1 cellular context compared by ENCODE assay signal in the genomic region with DNA sequence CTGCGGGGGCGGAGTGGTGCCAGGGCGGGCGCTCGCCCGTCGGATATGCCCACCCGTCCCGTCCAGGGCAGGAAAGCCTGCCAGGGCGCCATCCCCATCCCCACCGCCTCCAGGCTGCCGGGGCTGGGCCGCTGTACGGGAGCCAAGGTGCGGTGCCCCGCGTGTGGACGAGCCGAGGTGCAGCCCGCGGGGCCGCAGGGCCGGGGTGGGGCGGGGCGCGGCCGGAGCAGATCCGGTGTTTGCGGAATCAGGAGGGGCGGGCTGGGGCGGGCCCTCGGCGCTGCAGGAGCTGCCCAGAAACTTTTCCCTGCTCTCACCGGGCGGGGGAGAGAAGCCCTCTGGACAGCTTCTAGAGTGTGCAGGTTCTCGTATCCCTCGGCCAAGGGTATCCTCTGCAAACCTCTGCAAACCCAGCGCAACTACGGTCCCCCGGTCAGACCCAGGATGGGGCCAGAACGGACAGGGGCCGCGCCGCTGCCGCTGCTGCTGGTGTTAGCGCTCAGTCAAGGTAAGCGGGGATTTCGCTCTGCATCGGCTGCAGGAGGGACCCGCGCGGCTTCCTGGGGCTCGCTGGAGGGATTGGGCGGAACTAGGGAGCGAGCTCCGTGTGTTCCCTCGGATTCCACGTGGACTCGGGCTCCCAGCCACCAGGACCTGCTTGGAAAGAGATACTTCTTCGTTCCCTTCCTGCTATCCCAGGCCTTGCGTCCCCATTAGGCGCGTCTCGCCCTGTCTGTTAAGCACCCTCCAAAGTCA.
TF ChIP-seq lines count a peak whose summit lies in the region.

A gene (plus strand): TSS at position 328 of the 756 bp plus-strand sequence. CDS start 117 bp downstream, at position 445.

TF ChIP-seq in HepG2, 621 proteins besides CTCF, POLR2A, EP300 and RAD21 (continued from another document):
- TF ChIP-seq, protein P1, sequence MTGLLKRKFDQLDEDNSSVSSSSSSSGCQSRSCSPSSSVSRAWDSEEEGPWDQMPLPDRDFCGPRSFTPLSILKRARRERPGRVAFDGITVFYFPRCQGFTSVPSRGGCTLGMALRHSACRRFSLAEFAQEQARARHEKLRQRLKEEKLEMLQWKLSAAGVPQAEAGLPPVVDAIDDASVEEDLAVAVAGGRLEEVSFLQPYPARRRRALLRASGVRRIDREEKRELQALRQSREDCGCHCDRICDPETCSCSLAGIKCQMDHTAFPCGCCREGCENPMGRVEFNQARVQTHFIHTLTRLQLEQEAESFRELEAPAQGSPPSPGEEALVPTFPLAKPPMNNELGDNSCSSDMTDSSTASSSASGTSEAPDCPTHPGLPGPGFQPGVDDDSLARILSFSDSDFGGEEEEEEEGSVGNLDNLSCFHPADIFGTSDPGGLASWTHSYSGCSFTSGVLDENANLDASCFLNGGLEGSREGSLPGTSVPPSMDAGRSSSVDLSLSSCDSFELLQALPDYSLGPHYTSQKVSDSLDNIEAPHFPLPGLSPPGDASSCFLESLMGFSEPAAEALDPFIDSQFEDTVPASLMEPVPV (CRISPR knock-in tag; IDR thresholded peaks at IDR 0.05) = no peak
- TF ChIP-seq, protein P2, sequence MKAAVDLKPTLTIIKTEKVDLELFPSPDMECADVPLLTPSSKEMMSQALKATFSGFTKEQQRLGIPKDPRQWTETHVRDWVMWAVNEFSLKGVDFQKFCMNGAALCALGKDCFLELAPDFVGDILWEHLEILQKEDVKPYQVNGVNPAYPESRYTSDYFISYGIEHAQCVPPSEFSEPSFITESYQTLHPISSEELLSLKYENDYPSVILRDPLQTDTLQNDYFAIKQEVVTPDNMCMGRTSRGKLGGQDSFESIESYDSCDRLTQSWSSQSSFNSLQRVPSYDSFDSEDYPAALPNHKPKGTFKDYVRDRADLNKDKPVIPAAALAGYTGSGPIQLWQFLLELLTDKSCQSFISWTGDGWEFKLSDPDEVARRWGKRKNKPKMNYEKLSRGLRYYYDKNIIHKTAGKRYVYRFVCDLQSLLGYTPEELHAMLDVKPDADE (CRISPR knock-in tag; IDR thresholded peaks at IDR 0.05) = no peak
- TF ChIP-seq PHF8 (CRISPR knock-in tag; IDR thresholded peaks at IDR 0.05) (peak; percentile 68), ASH2L (IDR thresholded peaks at IDR 0.05; ENCODE audit: insufficient read length, low read depth, low read length) (peak; percentile 73), SMARCC2 (IDR thresholded peaks at IDR 0.05) (no peak), MXD4 (CRISPR knock-in tag; IDR thresholded peaks at IDR 0.05) (0 out of 2 replicates have a peak, but pooled peaks have one; percentile 21), MTA3 (CRISPR knock-in tag; IDR thresholded peaks at IDR 0.05) (no peak), ZC3H4 (CRISPR knock-in tag; IDR thresholded peaks at IDR 0.05; ENCODE audit: borderline replicate concordance) (no peak), GATAD1 (CRISPR knock-in tag; IDR thresholded peaks at IDR 0.05) (peak; percentile 33; the same call in 1 of the 2 replicates)
- TF ChIP-seq, protein P3, sequence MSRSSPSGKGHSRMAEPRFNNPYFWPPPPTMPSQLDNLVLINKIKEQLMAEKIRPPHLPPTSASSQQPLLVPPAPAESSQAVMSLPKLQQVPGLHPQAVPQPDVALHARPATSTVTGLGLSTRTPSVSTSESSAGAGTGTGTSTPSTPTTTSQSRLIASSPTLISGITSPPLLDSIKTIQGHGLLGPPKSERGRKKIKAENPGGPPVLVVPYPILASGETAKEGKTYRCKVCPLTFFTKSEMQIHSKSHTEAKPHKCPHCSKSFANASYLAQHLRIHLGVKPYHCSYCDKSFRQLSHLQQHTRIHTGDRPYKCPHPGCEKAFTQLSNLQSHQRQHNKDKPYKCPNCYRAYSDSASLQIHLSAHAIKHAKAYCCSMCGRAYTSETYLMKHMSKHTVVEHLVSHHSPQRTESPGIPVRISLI (CRISPR knock-in tag; IDR thresholded peaks at IDR 0.05; ENCODE audit: borderline replicate concordance) = no peak
- TF ChIP-seq, protein P4, sequence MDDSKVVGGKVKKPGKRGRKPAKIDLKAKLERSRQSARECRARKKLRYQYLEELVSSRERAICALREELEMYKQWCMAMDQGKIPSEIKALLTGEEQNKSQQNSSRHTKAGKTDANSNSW (CRISPR knock-in tag; IDR thresholded peaks at IDR 0.05; ENCODE audit: borderline replicate concordance) = 0 out of 2 replicates have a peak, but pooled peaks have one; percentile 46
